Comparison of ENCODE assay signal across 24 cellular contexts in genomic region chr6:160129886-160130615, GRCh38.
"Had no signal": no experiment of that assay in that cellular context is flagged by ENCODE, and none has a peak within 500 bp of the region (broad histone marks: within the 10 kb centered on the region; RNA-seq: fewer than 3 reads in every experiment).

No MANE protein-coding gene starts in this region.

- H3K9me3 Mint-ChIP-seq: natural killer cell treated with Interleukin-12 subunit alpha and Interleukin-12 subunit beta and Interleukin-15 and Interleukin-18, amount 100 ng/mL, for 72 hours; stimulated activated memory B cell treated with anti-CD40 and anti-IgM and Interleukin-4, amounts not matched to agents 10 μg/mL and 1 μg/mL and 100 μg/mL, for 72 hours had no signal

- H3K4me1 Mint-ChIP-seq: mesothelial cell of epicardium; stimulated activated memory B cell treated with anti-CD40 and anti-IgM and Interleukin-4, amounts not matched to agents 10 μg/mL and 1 μg/mL and 100 μg/mL, for 72 hours had no signal

- H3K4me3 ChIP-seq: body of pancreas, dorsolateral prefrontal cortex, lung, prostate gland, SJCRH30, thyroid gland had no signal

- DNase-seq: activated CD4-positive, alpha-beta T cell treated with anti-CD3 and anti-CD28 coated beads for 1 hour; activated CD8-positive, alpha-beta memory T cell treated with anti-CD3 and anti-CD28 coated beads, Interleukin-2, amount 50 U/mL, for 48 hours; activated CD8-positive, alpha-beta T cell treated with anti-CD3 and anti-CD28 coated beads, Interleukin-2, amount 10 ng/mL, durations not matched to agents 7 days and 5 days; activated naive CD4-positive, alpha-beta T cell treated with Interleukin-2 at 50 U/mL for 16 hours; body of pancreas; caudate nucleus; dorsolateral prefrontal cortex; erythroblast; foreskin melanocyte; hypothalamus; islet precursor cell; left colon; right cardiac atrium; SJCRH30; small intestine; stimulated activated CD4-positive, alpha-beta T cell treated with anti-CD3 and anti-CD28 coated beads, Interleukin-4, amount 100 ng/mL, for 24 hours; T-helper 2 cell; thyroid gland; WERI-Rb-1 had no signal

- H3K4me1 ChIP-seq: body of pancreas, prostate gland, SJCRH30, thyroid gland had no signal

- H3K9me3 ChIP-seq: body of pancreas, prostate gland, SJCRH30, thyroid gland had no signal

- ATAC-seq: activated CD8-positive, alpha-beta T cell treated with anti-CD3 and anti-CD28 coated beads, Interleukin-2, amount 10 ng/mL, durations not matched to agents 7 days and 5 days; body of pancreas; left colon; natural killer cell treated with Interleukin-12 subunit alpha and Interleukin-12 subunit beta and Interleukin-15 and Interleukin-18, amount 100 ng/mL, for 72 hours; right cardiac atrium; stimulated activated memory B cell treated with anti-CD40 and anti-IgM and Interleukin-4, amounts not matched to agents 10 μg/mL and 1 μg/mL and 100 μg/mL, for 72 hours had no signal

- H3K36me3 ChIP-seq: prostate gland, SJCRH30, thyroid gland, WERI-Rb-1 had no signal

- H3K4me3 Mint-ChIP-seq: activated CD8-positive, alpha-beta T cell treated with anti-CD3 and anti-CD28 coated beads, Interleukin-2, amount 10 ng/mL, durations not matched to agents 7 days and 5 days; mesothelial cell of epicardium; natural killer cell treated with Interleukin-12 subunit alpha and Interleukin-12 subunit beta and Interleukin-15 and Interleukin-18, amount 100 ng/mL, for 72 hours; stimulated activated memory B cell treated with anti-CD40 and anti-IgM and Interleukin-4, amounts not matched to agents 10 μg/mL and 1 μg/mL and 100 μg/mL, for 72 hours had no signal

- H3K27ac Mint-ChIP-seq: activated CD8-positive, alpha-beta T cell treated with anti-CD3 and anti-CD28 coated beads, Interleukin-2, amount 10 ng/mL, durations not matched to agents 7 days and 5 days; mesothelial cell of epicardium; stimulated activated memory B cell treated with anti-CD40 and anti-IgM and Interleukin-4, amounts not matched to agents 10 μg/mL and 1 μg/mL and 100 μg/mL, for 72 hours had no signal

- H3K27me3 Mint-ChIP-seq: natural killer cell treated with Interleukin-12 subunit alpha and Interleukin-12 subunit beta and Interleukin-15 and Interleukin-18, amount 100 ng/mL, for 72 hours; stimulated activated memory B cell treated with anti-CD40 and anti-IgM and Interleukin-4, amounts not matched to agents 10 μg/mL and 1 μg/mL and 100 μg/mL, for 72 hours had no signal

- H3K27ac ChIP-seq: body of pancreas, dorsolateral prefrontal cortex, prostate gland, SJCRH30, thyroid gland, WERI-Rb-1 had no signal

- H3K27me3 ChIP-seq: body of pancreas, dorsolateral prefrontal cortex, SJCRH30, thyroid gland had no signal
